In genomic region chr6:96089173-96089572, GRCh38 we compare ENCODE assay signal across 12 cellular contexts.
DNase-seq lines count a peak whose midpoint lies in the region; ATAC-seq and TF ChIP-seq lines count a peak whose summit lies in the region.
"Had no signal": no experiment of that assay in that cellular context is flagged by ENCODE, and none has a peak within 500 bp of the region (broad histone marks: within the 10 kb centered on the region; RNA-seq: fewer than 3 reads in every experiment).

No MANE protein-coding gene starts in this region.

- H3K36me3 Mint-ChIP-seq in brain (peaks cover 37% of the 10 kb centered on the region), neural crest cell (ENCODE audit: low read depth) (peaks cover 2% of the 10 kb centered on the region)
- H3K36me3 Mint-ChIP-seq: activated naive CD4-positive, alpha-beta T cell treated with anti-CD3 and anti-CD28 coated beads, Interleukin-2, amount 10 ng/mL, durations not matched to agents 7 days and 5 days; stimulated activated effector memory CD8-positive, alpha-beta T cell treated with anti-CD3 and anti-CD28 coated beads, Interleukin-12 subunit alpha, Interleukin-12 subunit beta, amount 100 ng/mL, for 72 hours had no signal

- no peaks in the 10 kb centered on the region for H3K27me3 Mint-ChIP-seq in brain
- no peaks in the 10 kb centered on the region for H3K27me3 Mint-ChIP-seq in neural crest cell (ENCODE audit: low read depth)
- H3K27me3 Mint-ChIP-seq: activated naive CD4-positive, alpha-beta T cell treated with anti-CD3 and anti-CD28 coated beads, Interleukin-2, amount 10 ng/mL, durations not matched to agents 7 days and 5 days had no signal

- no peak for ATAC-seq in HG02970 (IDR thresholded peaks at IDR 0.05; ENCODE audit: low FRiP score, unreplicated experiment)
- ATAC-seq in HG02610 (IDR thresholded peaks at IDR 0.05; ENCODE audit: unreplicated experiment), result no peak
- ATAC-seq: stimulated activated effector memory CD8-positive, alpha-beta T cell treated with anti-CD3 and anti-CD28 coated beads, Interleukin-12 subunit alpha, Interleukin-12 subunit beta, amount 100 ng/mL, for 72 hours had no signal

- H3K4me1 Mint-ChIP-seq in brain (no peaks in the 10 kb centered on the region), neural crest cell (no peaks in the 10 kb centered on the region)
- H3K4me1 Mint-ChIP-seq: activated naive CD4-positive, alpha-beta T cell treated with anti-CD3 and anti-CD28 coated beads, Interleukin-2, amount 10 ng/mL, durations not matched to agents 7 days and 5 days; stimulated activated effector memory CD8-positive, alpha-beta T cell treated with anti-CD3 and anti-CD28 coated beads, Interleukin-12 subunit alpha, Interleukin-12 subunit beta, amount 100 ng/mL, for 72 hours had no signal

- H3K4me3 Mint-ChIP-seq in brain (no peak overlapping the region), neural crest cell (no peak overlapping the region)
- H3K4me3 Mint-ChIP-seq: activated naive CD4-positive, alpha-beta T cell treated with anti-CD3 and anti-CD28 coated beads, Interleukin-2, amount 10 ng/mL, durations not matched to agents 7 days and 5 days; stimulated activated effector memory CD8-positive, alpha-beta T cell treated with anti-CD3 and anti-CD28 coated beads, Interleukin-12 subunit alpha, Interleukin-12 subunit beta, amount 100 ng/mL, for 72 hours had no signal

- peak; percentile 21 for TF ChIP-seq CTCF in GM10266 (IDR thresholded peaks at IDR 0.05; ENCODE audit: control insufficient read depth, insufficient read depth, low read depth, missing control alignments)
- TF ChIP-seq CTCF in LNCAP (IDR thresholded peaks at IDR 0.05), result peak; percentile 76
- peak; percentile 30 to 69 for TF ChIP-seq CTCF in brain (conservative IDR thresholded peaks at IDR 0.05)
- peak; percentile 61 for TF ChIP-seq CTCF in neural crest cell (conservative IDR thresholded peaks at IDR 0.05)

- H3K27ac Mint-ChIP-seq in brain (no peak overlapping the region), neural crest cell (ENCODE audit: unreplicated experiment) (no peak overlapping the region)
- H3K27ac Mint-ChIP-seq: activated naive CD4-positive, alpha-beta T cell treated with anti-CD3 and anti-CD28 coated beads, Interleukin-2, amount 10 ng/mL, durations not matched to agents 7 days and 5 days; stimulated activated effector memory CD8-positive, alpha-beta T cell treated with anti-CD3 and anti-CD28 coated beads, Interleukin-12 subunit alpha, Interleukin-12 subunit beta, amount 100 ng/mL, for 72 hours had no signal

- H3K9me3 Mint-ChIP-seq in brain (peaks cover 0 to 40% (median 9%) of the 10 kb centered on the region in 5 experiments), neural crest cell (peaks cover 2% of the 10 kb centered on the region)
- H3K9me3 Mint-ChIP-seq: stimulated activated effector memory CD8-positive, alpha-beta T cell treated with anti-CD3 and anti-CD28 coated beads, Interleukin-12 subunit alpha, Interleukin-12 subunit beta, amount 100 ng/mL, for 72 hours had no signal

- DNase-seq in GM10266 (ENCODE audit: extremely low spot score) (no peak), neural crest cell (ENCODE audit: low read depth, low spot score) (peak; percentile 3), SHP77 treated with DMSO at 0.1 percent for 48 hours (lab: John Stamatoyannopoulos, UW) (no peak)
- DNase-seq: activated CD4-positive, alpha-beta T cell treated with anti-CD3 and anti-CD28 coated beads for 1 hour; activated naive CD4-positive, alpha-beta T cell treated with anti-CD3 and anti-CD28 coated beads, Interleukin-2, amount 10 ng/mL, durations not matched to agents 7 days and 5 days; hypothalamus; NCI-H1694 had no signal

Comparison
In these comparisons a context has a peak if more than half of its experiments do, and no peak if none do; other contexts are left out.
1. CTCF ChIP-seq: peak in every context shown above with its lines; median percentile 76 in LNCAP; 61 in neural crest cell; 50 in brain; 21 in GM10266.